23 cellular contexts compared by ENCODE assay signal in the genomic region with DNA sequence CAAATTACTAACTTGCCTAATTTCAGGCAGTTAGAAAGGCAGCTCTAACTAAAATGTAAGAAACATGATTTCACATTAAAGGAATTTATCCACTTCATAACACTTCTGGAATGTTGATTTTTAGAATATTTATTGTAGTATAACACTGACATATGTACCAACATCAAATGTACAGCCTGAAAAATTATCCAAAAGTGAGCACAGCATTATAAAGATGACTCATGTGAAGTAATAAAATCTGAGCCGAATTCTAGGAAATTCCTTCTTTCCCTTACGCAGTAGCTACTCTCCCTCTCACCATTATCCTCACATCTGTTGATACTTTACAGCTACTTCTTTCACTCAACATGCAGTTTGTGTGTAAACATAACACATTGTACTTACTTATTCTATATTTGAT.
"Had no signal": no experiment of that assay in that cellular context is flagged by ENCODE, and none has a peak within 500 bp of the region (broad histone marks: within the 10 kb centered on the region; RNA-seq: fewer than 3 reads in every experiment).

No MANE protein-coding gene starts in this region.

- H3K9ac ChIP-seq: parathyroid adenoma had no signal

- H3K79me2 ChIP-seq: parathyroid adenoma had no signal

- H3K27me3 ChIP-seq: gastrocnemius medialis, right lobe of liver, spleen, stomach, transverse colon had no signal

- ATAC-seq: esophagus mucosa; gastrocnemius medialis; left colon; left ventricle myocardium superior; right lobe of liver; stimulated activated naive B cell treated with anti-CD40 and anti-IgM and Interleukin-4, amounts not matched to agents 10 μg/mL and 1 μg/mL and 100 μg/mL, for 72 hours had no signal

- H3K27ac ChIP-seq: gastrocnemius medialis, parathyroid adenoma, prostate gland, right lobe of liver, spleen, stomach, thoracic aorta, transverse colon had no signal

- H3K4me3 ChIP-seq: gastrocnemius medialis, lung, prostate gland, right lobe of liver, spleen, stomach, thoracic aorta, transverse colon had no signal

- H2AFZ ChIP-seq: parathyroid adenoma had no signal

- DNase-seq: effector memory CD4-positive, alpha-beta T cell; gastrocnemius medialis; glutamatergic neuron; left colon; left ventricle myocardium superior; mesenchymal stem cell; midbrain; naive B cell; occipital lobe; right lobe of liver; spleen; stimulated activated CD4-positive, alpha-beta T cell treated with anti-CD3 and anti-CD28 coated beads, Interleukin-15, amount 100 ng/mL, for 24 hours; stimulated activated CD4-positive, alpha-beta T cell treated with anti-CD3 and anti-CD28 coated beads, Interleukin-1b, Interleukin-23, amount 100 ng/mL, for 48 hours; stimulated activated CD4-positive, alpha-beta T cell treated with anti-CD3 and anti-CD28 coated beads, Interleukin-4, amount 100 ng/mL, for 24 hours; stimulated activated naive B cell treated with anti-CD40 and anti-IgM and Interleukin-4, amounts not matched to agents 10 μg/mL and 1 μg/mL and 100 μg/mL, for 72 hours; stomach; substantia nigra; transverse colon had no signal

- H3K9me3 ChIP-seq: gastrocnemius medialis, prostate gland, right lobe of liver, spleen, stomach, thoracic aorta, transverse colon had no signal

- H3K36me3 ChIP-seq: gastrocnemius medialis, prostate gland, right lobe of liver, spleen, stomach, thoracic aorta, transverse colon had no signal

- H3K4me1 ChIP-seq: gastrocnemius medialis, parathyroid adenoma, prostate gland, right lobe of liver, spleen, stomach, transverse colon had no signal
